8 cellular contexts compared by ENCODE assay signal in genomic region chr19:35899547-35900214, GRCh38. TPM values are rescaled to one million over a fixed set of nuclear protein-coding genes. Genes with fewer than 3 reads are reported as not detected.
DNase-seq lines count a peak whose midpoint lies in the region; ATAC-seq and TF ChIP-seq lines count a peak whose summit lies in the region.

No MANE protein-coding gene starts in this region.

- H3K4me1 ChIP-seq in SJSA1 (replicated peaks) (peaks cover 25% of the 10 kb centered on the region), foreskin keratinocyte (no peaks in the 10 kb centered on the region), stomach (peaks cover 25 to 69% (median 37%) of the 10 kb centered on the region in 4 donors)

- H3K4me3 ChIP-seq in LNCaP clone FGC (ENCODE audit: low read depth, low read length) (peak overlapping the region; percentile 84), SJSA1 (peak overlapping the region; percentile 63), stomach (peak overlapping the region; percentile 72 to 95 (median 74))

- intact Hi-C loops in Calu3 (cut with micrococcal nuclease; ENCODE audit: unreplicated experiment) (no loop called here), stomach (cut with DNase I; ENCODE audit: low total_unique reads) (loop anchor here (5.0 kb wide), 1 partner anchor 33 kb away; no protein-coding TSS in a partner anchor)

- H3K9me3 Mint-ChIP-seq in Calu3 (ENCODE audit: low read depth, unreplicated experiment), result no peaks in the 10 kb centered on the region
- H3K9me3 Mint-ChIP-seq in neural crest cell, result no peaks in the 10 kb centered on the region

- CTCF ChIA-PET in Calu3 (lab: Charles Lee), result interaction anchor here (0.6 to 1.0 kb wide), 2 partner anchors 12 to 31 kb away, joined by 3 read pairs; no protein-coding TSS in a partner anchor

- ATAC-seq in GM21529 (IDR thresholded peaks at IDR 0.05; ENCODE audit: unreplicated experiment) (peak; percentile 34), foreskin keratinocyte (peak; percentile 62)

- 0% methylated on average over 31 to 43 of the region's 43 CpGs for WGBS in stomach, 5 donors

- peak; percentile 86 for DNase-seq in Calu3
- peak; percentile 51 for DNase-seq in LNCaP clone FGC (ENCODE audit: low read depth)
- DNase-seq in SJSA1 (ENCODE audit: low read depth in 1 of 2, low spot score in 2 of 2), result peak; percentile 67 to 76
- DNase-seq in activated naive CD4-positive, alpha-beta T cell (lab: John Stamatoyannopoulos, UW), result peak; percentile 48 to 77 (median 71)
- DNase-seq in foreskin keratinocyte, result peak; percentile 48 to 69
- DNase-seq in neural crest cell (ENCODE audit: low read depth, low spot score), result peak; percentile 47
- peak; percentile 85 for DNase-seq in stomach

- peaks cover 23% of the 10 kb centered on the region for H3K36me3 ChIP-seq in SJSA1
- H3K36me3 ChIP-seq in stomach, result peaks cover 20 to 34% (median 29%) of the 10 kb centered on the region in 4 donors

- TF ChIP-seq POLR2A in stomach (IDR thresholded peaks at IDR 0.05), result no peak

- H3K27ac ChIP-seq in SJSA1 (peak overlapping the region; percentile 39; the same call in 1 of the 2 replicates), foreskin keratinocyte (peak overlapping the region; percentile 82), stomach (peak overlapping the region; percentile 84 to 95 (median 93))

- H3K9me3 ChIP-seq in SJSA1 (replicated peaks) (no peaks in the 10 kb centered on the region), stomach (no peaks in the 10 kb centered on the region)

- BruUV-seq in Calu3 (replicated peaks; lab: Mats Ljungman, UMichigan), result no TSS peak

- H3K4me3 Mint-ChIP-seq in Calu3 (ENCODE audit: low read depth, unreplicated experiment) (peak overlapping the region; percentile 91), neural crest cell (peak overlapping the region; percentile 94)

- no peak for TF ChIP-seq EP300 in stomach (IDR thresholded peaks at IDR 0.05)

- H3K4me1 Mint-ChIP-seq in Calu3 (ENCODE audit: low read depth, unreplicated experiment) (peaks cover 9% of the 10 kb centered on the region), neural crest cell (peaks cover 6% of the 10 kb centered on the region)

- H3K27me3 ChIP-seq in SJSA1 (replicated peaks) (no peaks in the 10 kb centered on the region), foreskin keratinocyte (no peaks in the 10 kb centered on the region), stomach (no peaks in the 10 kb centered on the region)

- H3K36me3 Mint-ChIP-seq in Calu3 (ENCODE audit: insufficient read depth, unreplicated experiment), result peaks cover 35% of the 10 kb centered on the region
- H3K36me3 Mint-ChIP-seq in neural crest cell (ENCODE audit: low read depth), result no peaks in the 10 kb centered on the region

- peak overlapping the region; percentile 74 for H3K27ac Mint-ChIP-seq in Calu3 (ENCODE audit: unreplicated experiment)
- H3K27ac Mint-ChIP-seq in neural crest cell (ENCODE audit: unreplicated experiment), result no peak overlapping the region

- H3K27me3 Mint-ChIP-seq in Calu3 (ENCODE audit: unreplicated experiment) (peaks cover 32% of the 10 kb centered on the region), neural crest cell (ENCODE audit: low read depth) (peaks cover 47% of the 10 kb centered on the region)

- TF ChIP-seq CTCF in Calu3 (IDR thresholded peaks at IDR 0.05; ENCODE audit: unreplicated experiment) (no peak), LNCaP clone FGC (IDR thresholded peaks at IDR 0.05; ENCODE audit: control insufficient read depth, extremely low read depth, insufficient read depth) (no peak), foreskin keratinocyte (conservative IDR thresholded peaks at IDR 0.05) (no peak), neural crest cell (conservative IDR thresholded peaks at IDR 0.05) (no peak), stomach (IDR thresholded peaks at IDR 0.05) (no peak)

RNA-seq across cellular contexts. Expression of gene NFKBID, which starts 0.7 kb away (rescaled TPM):
- 14.9 and 15.6 TPM in 2 replicates for total RNA-seq in Calu3 (2022)
- total RNA-seq in SJSA1 (2014; rRNA removed; shearing (Covaris generic)), result 0.66 and 3.3 TPM in 2 replicates
- total RNA-seq in foreskin keratinocyte, result 5.9 and 6.0 TPM in 2 replicates
- polyA plus RNA-seq in foreskin keratinocyte, result 4.9 and 6.6 TPM in 2 replicates
- total RNA-seq in neural crest cell, result 6.4 and 8.0 TPM in 2 replicates
- total RNA-seq in stomach, result 10 to 100 TPM in 3 of 5 donors, 1 to 10 TPM in 1, not detected in 1; 6.6 to 42.0 (median 17.6) TPM
- polyA plus RNA-seq in stomach, result 1 to 10 TPM; 2.4 to 7.1 (median 3.3) TPM

RNA-seq across cellular contexts. Expression of gene HCST, which starts 2.6 kb away (rescaled TPM):
- total RNA-seq in Calu3 (2022) (not detected in 2 replicates), foreskin keratinocyte (0.21 and 0.34 TPM in 2 replicates), neural crest cell (not detected in 2 replicates), stomach (10 to 100 TPM in 1 of 5 donors, 1 to 10 TPM in 1, not detected in 3; 5.0 to 12.5 TPM)
- total RNA-seq in SJSA1 (2014; rRNA removed; shearing (Covaris generic)), result 9.1 TPM in 1 of 2 replicates, not detected in the other
- polyA plus RNA-seq in foreskin keratinocyte (0.19 and 0.28 TPM in 2 replicates), stomach (10 to 100 TPM in 1 of 3 donors, 1 to 10 TPM in 2; 8.2 to 11.3 (median 9.2) TPM)

RNA-seq across cellular contexts. Expression of gene TYROBP, which starts 8.4 kb away (rescaled TPM):
- total RNA-seq in Calu3 (2022), result not detected in 2 replicates
- total RNA-seq in SJSA1 (2014; rRNA removed; shearing (Covaris generic)), result not detected in 2 replicates
- total RNA-seq in foreskin keratinocyte, result not detected in 2 replicates
- not detected in 2 replicates for polyA plus RNA-seq in foreskin keratinocyte
- not detected in 2 replicates for total RNA-seq in neural crest cell
- total RNA-seq in stomach, result 10 to 100 TPM in 2 of 5 donors, 1 to 10 TPM in 1, not detected in 2; 9.4 to 72.3 (median 14.1) TPM
- 100 to 1,000 TPM in 1 of 3 donors, 10 to 100 TPM in 2; 38.4 to 106 (median 87.2) TPM for polyA plus RNA-seq in stomach

RNA-seq across cellular contexts. Expression of gene APLP1, which starts 31.3 kb away (rescaled TPM):
- total RNA-seq in Calu3 (2022) (11.5 and 15.8 TPM in 2 replicates), foreskin keratinocyte (0.95 and 1.2 TPM in 2 replicates), neural crest cell (140 and 143 TPM in 2 replicates), stomach (10 to 100 TPM in 4 of 5 donors, 1 to 10 TPM in 1; 5.3 to 76.5 (median 18.8) TPM)
- 11.1 and 11.6 TPM in 2 replicates for total RNA-seq in SJSA1 (2014; rRNA removed; shearing (Covaris generic))
- polyA plus RNA-seq in foreskin keratinocyte (1.4 and 1.8 TPM in 2 replicates), stomach (10 to 100 TPM; 12.5 to 31.3 (median 18.1) TPM)

RNA-seq across cellular contexts. Expression of gene LRFN3, which starts 36.5 kb away (rescaled TPM):
- 15.2 and 18.5 TPM in 2 replicates for total RNA-seq in Calu3 (2022)
- total RNA-seq in SJSA1 (2014; rRNA removed; shearing (Covaris generic)), result 3.8 and 5.7 TPM in 2 replicates
- 9.9 and 10.8 TPM in 2 replicates for total RNA-seq in foreskin keratinocyte
- 12.3 and 12.5 TPM in 2 replicates for polyA plus RNA-seq in foreskin keratinocyte
- 33.9 and 36.0 TPM in 2 replicates for total RNA-seq in neural crest cell
- total RNA-seq in stomach, result 10 to 100 TPM in 2 of 5 donors, 1 to 10 TPM in 2, under 1 TPM in 1; 0.73 to 48.1 (median 4.0) TPM
- 1 to 10 TPM; 2.0 to 6.7 (median 2.6) TPM for polyA plus RNA-seq in stomach

Comparison
In these comparisons a context has a peak if more than half of its experiments do, and no peak if none do; other contexts are left out.
1. Peak in every context shown above with its lines: DNase-seq, ATAC-seq, H3K4me3 ChIP-seq and H3K27ac ChIP-seq.
2. H3K27ac ChIP-seq: peak in every context shown above with its lines; median percentile 93 in stomach; 82 in foreskin keratinocyte; 39 in SJSA1.